ENCODE assay signal across 8 cellular contexts in the genomic region with DNA sequence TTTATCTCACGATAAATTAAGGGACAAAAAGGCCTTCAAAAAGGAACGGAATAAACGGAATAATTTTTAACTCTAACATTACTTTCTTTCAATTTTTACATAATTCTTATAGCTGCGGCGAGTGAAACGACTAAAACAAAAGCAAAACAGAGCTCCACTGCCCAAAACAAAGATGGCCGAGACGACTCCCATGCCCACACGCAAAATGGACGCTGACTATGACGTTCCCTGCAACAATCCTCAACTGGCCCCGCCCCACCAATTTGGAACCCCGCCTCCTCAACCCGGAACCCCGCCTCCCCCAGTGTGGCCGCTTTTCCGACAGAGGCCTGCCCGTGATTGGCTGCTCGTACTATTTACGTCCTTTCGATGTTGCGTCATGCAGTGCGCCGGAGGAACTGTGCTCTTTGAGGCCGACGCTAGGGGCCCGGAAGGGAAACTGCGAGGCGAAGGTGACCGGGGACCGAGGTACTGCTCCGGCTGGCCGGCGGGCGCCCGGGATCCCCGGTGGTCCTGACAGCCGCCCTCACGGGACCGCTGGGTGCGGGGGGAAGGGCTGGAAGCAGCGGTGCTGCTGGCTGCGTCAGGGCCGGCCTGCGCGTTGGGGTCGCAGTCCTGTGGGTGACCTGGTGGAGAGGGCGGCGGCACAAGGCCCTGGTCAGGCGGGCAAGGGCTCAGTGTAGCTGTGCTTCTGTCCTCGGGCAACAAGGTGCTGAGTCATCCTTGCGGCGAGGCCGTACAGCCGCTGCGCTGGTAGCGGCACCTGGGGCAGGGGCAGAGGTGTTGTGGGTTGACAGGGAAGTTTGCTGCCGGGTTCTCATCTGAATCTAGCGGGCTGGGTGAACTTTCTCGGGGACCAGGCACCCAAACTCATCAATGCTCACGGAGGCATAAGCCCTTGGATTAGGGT. TPM values are rescaled to one million over a fixed set of nuclear protein-coding genes. Genes with fewer than 3 reads are reported as not detected.
DNase-seq lines count a peak whose midpoint lies in the region; ATAC-seq, FAIRE-seq and TF ChIP-seq lines count a peak whose summit lies in the region.

Gene GHITM, plus strand, starts transcription at position 384 of the 910 bp plus-strand sequence. CDS start 1,992 bp downstream, outside the sequence.

- no peaks in the 10 kb centered on the region for H3K27me3 ChIP-seq in OCI-LY3 (ENCODE audit: low read depth, low read length)
- peaks cover 0 to 2% of the 10 kb centered on the region in 2 experiments for H3K27me3 ChIP-seq in endothelial cell of umbilical vein (ENCODE audit: control insufficient read depth in 2 of 2, insufficient read depth in 2 of 2, low read length in 2 of 2)

- peaks cover 36% of the 10 kb centered on the region for H3K79me2 ChIP-seq in OCI-LY3 (ENCODE audit: low read length)
- peaks cover 22% of the 10 kb centered on the region for H3K79me2 ChIP-seq in endothelial cell of umbilical vein (ENCODE audit: control insufficient read depth, insufficient read depth, low read length)

- H3K4me1 ChIP-seq in OCI-LY3 (ENCODE audit: low read length) (peaks cover 12% of the 10 kb centered on the region), endothelial cell of umbilical vein (ENCODE audit: control insufficient read depth, extremely low read depth, insufficient read depth, low read length) (peaks cover 12% of the 10 kb centered on the region)

- TF ChIP-seq POLR2A in endothelial cell of umbilical vein (IDR thresholded peaks at IDR 0.05; ENCODE audit: low read depth, low read length): peak; percentile 63

- H3K4me2 ChIP-seq in OCI-LY3 (ENCODE audit: low read length): peak within 1 kb of the TSS; percentile 93
- peak within 1 kb of the TSS; percentile 94 for H3K4me2 ChIP-seq in endothelial cell of umbilical vein (ENCODE audit: insufficient read depth, low read length)

- peaks cover 13% of the 10 kb centered on the region for H3K36me3 ChIP-seq in OCI-LY3 (replicated peaks; ENCODE audit: low read depth, low read length)
- H3K36me3 ChIP-seq in endothelial cell of umbilical vein (ENCODE audit: control insufficient read depth in 2 of 2, extremely low read depth in 1 of 2, insufficient read depth in 2 of 2, low read length in 2 of 2): peaks cover 3 to 8% of the 10 kb centered on the region in 2 experiments

- H3K27ac ChIP-seq in OCI-LY3 (ENCODE audit: low read length) (peak within 1 kb of the TSS; percentile 84), endothelial cell of umbilical vein (ENCODE audit: insufficient read depth, low read depth, low read length) (peak within 1 kb of the TSS; percentile 78)

- H2AFZ ChIP-seq in OCI-LY3 (ENCODE audit: low read depth, low read length) (peak within 1 kb of the TSS; percentile 92), endothelial cell of umbilical vein (ENCODE audit: low read depth, low read length) (peak within 1 kb of the TSS; percentile 99)

- no peak for FAIRE-seq in D721Med (lab: Jason Lieb, UNC)
- FAIRE-seq in endothelial cell of umbilical vein (lab: Jason Lieb, UNC): peak; percentile 98

- peak within 1 kb of the TSS; percentile 89 for H3K9ac ChIP-seq in OCI-LY3 (ENCODE audit: low read length)
- H3K9ac ChIP-seq in endothelial cell of umbilical vein (replicated peaks; ENCODE audit: extremely low read depth, insufficient read depth, low read length): peak within 1 kb of the TSS; percentile 97

- intact Hi-C loops in endothelial cell of umbilical vein (cut with micrococcal nuclease): loop anchor here (1.0 to 5.0 kb wide), 2 partner anchors 9 to 403 kb away; no protein-coding TSS in a partner anchor

- dilution Hi-C loops in endothelial cell of umbilical vein (cut with MboI; ENCODE audit: extremely low pct_ligation_motif_present, low sequenced_read_pairs): no loop called here

- peak; percentile 29 for DNase-seq in D721Med (ENCODE audit: insufficient read length, low spot score)
- peak; percentile 69 for DNase-seq in HuH-7 (ENCODE audit: low spot score)
- DNase-seq in activated T-cell treated with anti-CD3 and anti-CD28 coated beads for 1 hour (ENCODE audit: low read depth): peak; percentile 99
- peak; percentile 99 for DNase-seq in endothelial cell of umbilical vein (ENCODE audit: low read depth, low spot score)
- peak; percentile 95 for DNase-seq in middle frontal gyrus (ENCODE audit: extremely low spot score, low spot score)
- DNase-seq in stimulated activated CD8-positive, alpha-beta memory T cell treated with anti-CD3 and anti-CD28 coated beads, Interleukin-4, amount 100 ng/mL, for 1 hour (ENCODE audit: low read depth in 2 of 2, low spot score in 1 of 2): peak; percentile 99

- BruUV-seq in endothelial cell of umbilical vein (replicated peaks; lab: Mats Ljungman, UMichigan): no TSS peak

- POLR2A ChIA-PET in endothelial cell of umbilical vein (lab: Charles Lee): interaction anchor here (1.0 kb wide), 1 partner anchor 9 kb away, joined by 6 read pairs; no protein-coding TSS in a partner anchor

- peak; percentile 99 for ATAC-seq in GM21447 (IDR thresholded peaks at IDR 0.05; ENCODE audit: unreplicated experiment)

- no peaks in the 10 kb centered on the region for H3K9me1 ChIP-seq in endothelial cell of umbilical vein (replicated peaks; ENCODE audit: control insufficient read depth, extremely low read depth, insufficient read depth, low read length)

- H3K9me3 ChIP-seq in OCI-LY3 (ENCODE audit: insufficient read depth, low read length) (no peaks in the 10 kb centered on the region), endothelial cell of umbilical vein (replicated peaks; ENCODE audit: control insufficient read depth, insufficient read depth, low read length) (no peaks in the 10 kb centered on the region)

- CTCF ChIA-PET in endothelial cell of umbilical vein (lab: Charles Lee): interaction anchor here (1.0 to 3.4 kb wide), 4 partner anchors 9 to 398 kb away, joined by 3 to 27 read pairs (median 4); no protein-coding TSS in a partner anchor

- H4K20me1 ChIP-seq in OCI-LY3 (ENCODE audit: insufficient read depth, low read length) (no peaks in the 10 kb centered on the region), endothelial cell of umbilical vein (replicated peaks; ENCODE audit: control insufficient read depth, extremely low read depth, insufficient read depth, low read length) (no peaks in the 10 kb centered on the region)

- H3K4me3 ChIP-seq in OCI-LY3 (ENCODE audit: low read length): peak within 1 kb of the TSS; percentile 99
- peak within 1 kb of the TSS; percentile 68 to 92 (median 71) for H3K4me3 ChIP-seq in endothelial cell of umbilical vein (replicated peaks in 1 of 3; ENCODE audit: insufficient read depth in 1 of 3, low read depth in 1 of 3, low read length in 3 of 3)

- TF ChIP-seq CTCF in D721Med (IDR thresholded peaks at IDR 0.05; ENCODE audit: insufficient read depth, missing control alignments): no peak
- TF ChIP-seq CTCF in OCI-LY3 (IDR thresholded peaks at IDR 0.05; ENCODE audit: low read depth, low read length): no peak
- peak; percentile 11 to 54 for TF ChIP-seq CTCF in endothelial cell of umbilical vein (IDR thresholded peaks at IDR 0.05; ENCODE audit: extremely low read depth in 1 of 2, insufficient read depth in 1 of 2, low read depth in 1 of 2, low read length in 2 of 2)

TF ChIP-seq in endothelial cell of umbilical vein, 7 proteins besides CTCF, POLR2A, EP300 and RAD21:
- TF ChIP-seq POLR2AphosphoS5 (IDR thresholded peaks at IDR 0.05; ENCODE audit: insufficient read depth, low read depth, low read length): peak; percentile 68
- no peak for TF ChIP-seq EZH2 (IDR thresholded peaks at IDR 0.05; ENCODE audit: borderline replicate concordance, low read depth, low read length, severe bottlenecking)
- TF ChIP-seq JUN (IDR thresholded peaks at IDR 0.05; ENCODE audit: borderline replicate concordance, insufficient read depth, insufficient read length, low read depth): peak; percentile 36
- TF ChIP-seq FOS (IDR thresholded peaks at IDR 0.05; ENCODE audit: borderline replicate concordance, insufficient read depth, low read length): no peak
- TF ChIP-seq GATA2 (IDR thresholded peaks at IDR 0.05; ENCODE audit: insufficient read depth, insufficient read length, low read depth, low read length): no peak
- no peak for TF ChIP-seq MYC (IDR thresholded peaks at IDR 0.05; ENCODE audit: low read depth, low read length)
- TF ChIP-seq, protein P1, sequence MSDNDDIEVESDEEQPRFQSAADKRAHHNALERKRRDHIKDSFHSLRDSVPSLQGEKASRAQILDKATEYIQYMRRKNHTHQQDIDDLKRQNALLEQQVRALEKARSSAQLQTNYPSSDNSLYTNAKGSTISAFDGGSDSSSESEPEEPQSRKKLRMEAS (IDR thresholded peaks at IDR 0.05; ENCODE audit: insufficient read depth, insufficient read length): no peak

RNA-seq across cellular contexts. Expression of gene GHITM, which starts in this region (rescaled TPM):
- total RNA-seq in endothelial cell of umbilical vein: 113 and 114 TPM in 2 replicates
- polyA plus RNA-seq in endothelial cell of umbilical vein: 96.5 and 122 TPM in 2 replicates
- 117 TPM in 2 replicates for polyA plus RNA-seq in endothelial cell of umbilical vein (2011; cell fraction: cytosol; rRNA removed)
- polyA plus RNA-seq in endothelial cell of umbilical vein (2011; cell fraction: nucleus; rRNA removed): 47.8 and 54.2 TPM in 2 replicates
- polyA plus RNA-seq in endothelial cell of umbilical vein (2012): 141 and 169 TPM in 2 replicates
- polyA minus RNA-seq in endothelial cell of umbilical vein: 125 and 126 TPM in 2 replicates
- polyA minus RNA-seq in endothelial cell of umbilical vein (2011; cell fraction: cytosol; rRNA and poly(A)+ RNA removed): 82.1 TPM
- polyA minus RNA-seq in endothelial cell of umbilical vein (2011; cell fraction: nucleus; rRNA and poly(A)+ RNA removed): 17.8 and 25.1 TPM in 2 replicates

Comparison
In these comparisons a context has a peak if more than half of its experiments do, and no peak if none do; other contexts are left out.
1. Peak in every context shown above with its lines: DNase-seq, ATAC-seq, H3K4me3 ChIP-seq and H3K27ac ChIP-seq.
2. DNase-seq: peak in every context shown above with its lines; median percentile 99 in activated T-cell treated with anti-CD3 and anti-CD28 coated beads for 1 hour; 99 in endothelial cell of umbilical vein; 99 in stimulated activated CD8-positive, alpha-beta memory T cell treated with anti-CD3 and anti-CD28 coated beads, Interleukin-4, amount 100 ng/mL, for 1 hour; 95 in middle frontal gyrus; 69 in HuH-7; 29 in D721Med.
3. CTCF ChIP-seq: peak in endothelial cell of umbilical vein (2 of 2); none in D721Med (single experiment) and OCI-LY3 (single experiment).